9 cellular contexts compared by ENCODE assay signal in genomic region chr9:129145841-129146292, GRCh38. TPM values are rescaled to one million over a fixed set of nuclear protein-coding genes. Genes with fewer than 3 reads are reported as not detected.
DNase-seq lines count a peak whose midpoint lies in the region; ATAC-seq, FAIRE-seq and TF ChIP-seq lines count a peak whose summit lies in the region.
"Had no signal": no experiment of that assay in that cellular context is flagged by ENCODE, and none has a peak within 500 bp of the region (broad histone marks: within the 10 kb centered on the region; RNA-seq: fewer than 3 reads in every experiment).

No MANE protein-coding gene starts in this region.

- H3K27me3 ChIP-seq in GM23248 (replicated peaks; ENCODE audit: insufficient read depth) (no peaks in the 10 kb centered on the region), GM12878 (replicated peaks in 1 of 2; ENCODE audit: control insufficient read depth in 2 of 2, insufficient read depth in 2 of 2, low read length in 1 of 2) (no peaks in the 10 kb centered on the region), iPS-18a (ENCODE audit: control insufficient read depth, insufficient read depth, low read length) (no peaks in the 10 kb centered on the region), skeletal muscle tissue (ENCODE audit: control insufficient read depth in 3 of 3, insufficient read depth in 3 of 3, low read length in 3 of 3) (no peaks in the 10 kb centered on the region)

- in situ Hi-C loops in GM23248 (cut with MboI) = no loop called here
- in situ Hi-C loops in GM12878 (cut with MboI) = no loop called here

- RAD21 ChIA-PET in GM12878 (lab: Charles Lee; ENCODE audit: unreplicated experiment) = no interaction called here

- no peaks in the 10 kb centered on the region for H3K36me3 ChIP-seq in GM23248 (ENCODE audit: low read depth)
- H3K36me3 ChIP-seq in GM12878 (ENCODE audit: control insufficient read depth in 2 of 2, insufficient read depth in 2 of 2, low read length in 1 of 2) = peaks cover 2 to 13% of the 10 kb centered on the region in 2 experiments; a peak in 3 of 4 replicates
- peaks cover 17% of the 10 kb centered on the region for H3K36me3 ChIP-seq in iPS-18a (ENCODE audit: control insufficient read depth, low read depth, low read length)
- H3K36me3 ChIP-seq in skeletal muscle tissue (ENCODE audit: control insufficient read depth in 3 of 3, insufficient read depth in 3 of 3, low read length in 3 of 3) = peaks cover 26 to 36% (median 30%) of the 10 kb centered on the region in 3 donors

- no peaks in the 10 kb centered on the region for H3K9me2 ChIP-seq in GM23248 (ENCODE audit: insufficient read depth)

- SMC1A ChIA-PET in GM12878 (lab: Charles Lee; ENCODE audit: uncharacterized antibody, unreplicated experiment) = interaction anchor here (1.3 kb wide), 1 partner anchor 479 kb away, joined by 3 read pairs; no protein-coding TSS in a partner anchor

- H3K9ac ChIP-seq in GM23248 = peak overlapping the region; percentile 69
- H3K9ac ChIP-seq in GM12878 (ENCODE audit: control insufficient read depth, insufficient read depth, low read length) = no peak overlapping the region
- peak overlapping the region; percentile 34 for H3K9ac ChIP-seq in iPS-18a (ENCODE audit: low read length)
- H3K9ac ChIP-seq in skeletal muscle tissue (ENCODE audit: low read depth in 1 of 3, low read length in 3 of 3) = peak overlapping the region; percentile 48 to 75 (median 74)

- peaks cover 54% of the 10 kb centered on the region for H3K4me1 ChIP-seq in GM23248 (ENCODE audit: insufficient read depth)
- H3K4me1 ChIP-seq in GM12878 (ENCODE audit: control insufficient read depth, insufficient read depth, low read length) = peaks cover 40% of the 10 kb centered on the region
- peaks cover 44% of the 10 kb centered on the region for H3K4me1 ChIP-seq in iPS-18a (ENCODE audit: control insufficient read depth, low read depth, low read length)
- H3K4me1 ChIP-seq in skeletal muscle tissue (ENCODE audit: control insufficient read depth in 3 of 3, insufficient read depth in 3 of 3, low read length in 3 of 3) = peaks cover 63 to 72% (median 68%) of the 10 kb centered on the region in 3 donors

- H3K4me3 ChIP-seq in GM23248 (no peak overlapping the region; the same call in 1 of the 2 replicates), GM12878 (no peak overlapping the region), iPS-18a (ENCODE audit: low read length) (no peak overlapping the region), skeletal muscle tissue (ENCODE audit: low read length in 3 of 3) (peak overlapping the region in 2 of 3 donors; percentile 6 to 9)

- BruUV-seq in GM12878 (replicated peaks; lab: Mats Ljungman, UMichigan) = no TSS peak

- peaks cover 14% of the 10 kb centered on the region for H3F3A ChIP-seq in GM23248 (ENCODE audit: insufficient read depth)

- no peak for FAIRE-seq in GM12878 (lab: Jason Lieb, UNC)

- no peak for ATAC-seq in GM12878
- no peak for ATAC-seq in GM21447 (IDR thresholded peaks at IDR 0.05; ENCODE audit: unreplicated experiment)
- ATAC-seq: T-helper 17 cell had no signal

- H4K20me1 ChIP-seq in GM23248 (ENCODE audit: insufficient read depth) (no peaks in the 10 kb centered on the region), GM12878 (ENCODE audit: control insufficient read depth, insufficient read depth) (no peaks in the 10 kb centered on the region)

- CTCF ChIA-PET in GM12878 (lab: Yijun Ruan, JAX) = interaction anchor here (9.3 kb wide), 2 partner anchors 16 to 24 kb away, joined by 175 to 273 read pairs; no protein-coding TSS in a partner anchor
- CTCF ChIA-PET in HEK293T (lab: Yijun Ruan, JAX) = interaction anchor here (0.7 to 1.2 kb wide), 2 partner anchors 99 to 314 kb away, joined by 3 to 4 read pairs; no protein-coding TSS in a partner anchor

- TF ChIP-seq CTCF in GM12878 (IDR thresholded peaks at IDR 0.05 in 2 of 3, conservative IDR thresholded peaks at IDR 0.05 in 1 of 3; ENCODE audit: control insufficient read depth in 2 of 3, extremely low read depth in 1 of 3, insufficient read depth in 1 of 3, low read depth in 3 of 3, low read length in 3 of 3) = no peak

- H3K79me2 ChIP-seq in GM23248 (ENCODE audit: insufficient read depth) (peaks cover 30% of the 10 kb centered on the region), GM12878 (ENCODE audit: control insufficient read depth, insufficient read depth, low read length) (peaks cover 5% of the 10 kb centered on the region)

- POLR2A ChIA-PET in GM12878 (lab: Charles Lee) (interaction anchor here (0.6 kb wide), 2 partner anchors 451 to 1095 kb away, joined by 3 read pairs; no protein-coding TSS in a partner anchor), HEK293T (lab: Yijun Ruan, JAX) (interaction anchor here (1.0 kb wide), 1 partner anchor 32 kb away, joined by 3 read pairs; the partner anchor contains the start of gene IER5L)

- TF ChIP-seq EP300 in GM12878 (IDR thresholded peaks at IDR 0.05; ENCODE audit: borderline replicate concordance in 1 of 2, control insufficient read depth in 1 of 2, low read depth in 2 of 2, low read length in 2 of 2) = no peak

- H3K9me3 ChIP-seq in GM23248 (ENCODE audit: low read depth) (no peaks in the 10 kb centered on the region), GM12878 (replicated peaks; ENCODE audit: control insufficient read depth, insufficient read depth, low read length) (no peaks in the 10 kb centered on the region), iPS-18a (ENCODE audit: control insufficient read depth, low read depth, low read length) (no peaks in the 10 kb centered on the region), skeletal muscle tissue (ENCODE audit: control insufficient read depth in 3 of 3, low read length in 3 of 3) (no peaks in the 10 kb centered on the region)

- H3K4me2 ChIP-seq in GM23248 (ENCODE audit: unreplicated experiment) (peak overlapping the region; percentile 40), GM12878 (ENCODE audit: control insufficient read depth, insufficient read depth) (no peak overlapping the region)

- peak overlapping the region; percentile 84 for H3K27ac ChIP-seq in GM23248
- H3K27ac ChIP-seq in GM12878 (ENCODE audit: control insufficient read depth, insufficient read depth) = no peak overlapping the region
- no peak overlapping the region for H3K27ac ChIP-seq in iPS-18a (ENCODE audit: low read length)
- H3K27ac ChIP-seq in skeletal muscle tissue (ENCODE audit: low read depth, low read length) = peak overlapping the region; percentile 83

- peak; percentile 79 for DNase-seq in GM23248
- DNase-seq in GM12878 (ENCODE audit: low read depth, low spot score) = no peak
- DNase-seq in DMS153 treated with DMSO at 0.1 percent for 48 hours (lab: John Stamatoyannopoulos, UW; ENCODE audit: unreplicated experiment) = no peak
- no peak for DNase-seq in HEK293T (ENCODE audit: extremely low spot score)
- DNase-seq in SW 1271 (lab: John Stamatoyannopoulos, UW) = no peak
- DNase-seq: T-helper 17 cell had no signal

- 23 to 36% methylated on average over 3 to 7 of the region's 7 CpGs for WGBS in GM23248 (ENCODE audit: low coverage in 1 of 2, low lambda C conversion rate in 2 of 2, missing lambda C conversion rate in 2 of 2), 2 experiments
- WGBS in GM12878 (ENCODE audit: insufficient coverage, insufficient replicate concordance, low lambda C conversion rate, missing lambda C conversion rate) = 100% methylated on average over 5 of the region's 7 CpGs

- TF ChIP-seq RAD21 in GM12878 (IDR thresholded peaks at IDR 0.05; ENCODE audit: insufficient read depth, low read depth, low read length) = no peak

- TF ChIP-seq POLR2A in GM12878 (IDR thresholded peaks at IDR 0.05; ENCODE audit: low read depth, low read length) = no peak

- H2AFZ ChIP-seq in GM23248 (no peak overlapping the region), GM12878 (ENCODE audit: control insufficient read depth, low read depth, low read length) (no peak overlapping the region)

- intact Hi-C loops in GM12878 (cut with micrococcal nuclease; ENCODE audit: unreplicated experiment) = no loop called here

RNA-seq across cellular contexts. Expression of gene IER5L, which starts 32.2 kb away (rescaled TPM):
- 69.4 and 81.7 TPM in 2 replicates for total RNA-seq in GM23248 (2014; rRNA removed; shearing (Covaris generic))
- polyA plus RNA-seq in GM23248 (2016; fragmentation: Nextera tagmentation; extraction: Ambion mirVana) = 4.0 and 4.3 TPM in 2 replicates
- 1.3 and 1.4 TPM in 2 replicates for total RNA-seq in GM12878 (2013; cell fraction: nucleolus; rRNA removed)
- 1.4 and 1.7 TPM in 2 replicates for total RNA-seq in GM12878 (2014; rRNA removed)
- total RNA-seq in GM12878 (2014; rRNA removed; fragmentation: Illumina TruSeq; extraction: Trizol) = 0.09 and 0.14 TPM in 2 replicates
- total RNA-seq in GM12878 (2021) = 1.2 TPM in 2 replicates
- polyA plus RNA-seq in GM12878 (2011; ENCODE audit: low read depth) = not detected
- 0.35 and 0.52 TPM in 2 replicates for polyA plus RNA-seq in GM12878 (2011; rRNA removed)
- polyA plus RNA-seq in GM12878 (2011; cell fraction: cytosol; rRNA removed) = 0.49 and 0.57 TPM in 2 replicates
- polyA plus RNA-seq in GM12878 (2011; cell fraction: nucleus; rRNA removed) = 1.2 and 1.7 TPM in 2 replicates
- polyA plus RNA-seq in GM12878 (2012) = 0.22 and 0.31 TPM in 2 replicates
- 0.04 TPM in 1 of 2 replicates, not detected in the other for polyA plus RNA-seq in GM12878 (2014; fragmentation: Illumina TruSeq; extraction: Trizol)
- under 1 TPM; 0.08 to 0.13 TPM for polyA plus RNA-seq in GM12878 (2014; fragmentation: Nextera tagmentation; extraction: Ambion mirVana)
- polyA plus RNA-seq in GM12878 (2014; rRNA removed) = 0.67 and 1.2 TPM in 2 replicates
- under 1 TPM; 0.13 to 0.20 TPM for polyA plus RNA-seq in GM12878 (2016; fragmentation: Nextera tagmentation; extraction: Ambion mirVana)
- polyA minus RNA-seq in GM12878 (2011; rRNA and poly(A)+ RNA removed) = 0.15 and 0.36 TPM in 2 replicates
- polyA minus RNA-seq in GM12878 (2011; cell fraction: cytosol; rRNA and poly(A)+ RNA removed) = 0.83 and 0.94 TPM in 2 replicates
- polyA minus RNA-seq in GM12878 (2011; cell fraction: nucleus; rRNA and poly(A)+ RNA removed) = 2.7 and 4.0 TPM in 2 replicates
- total RNA-seq in skeletal muscle tissue = 16.7 TPM

RNA-seq across cellular contexts. Expression of gene PTPA, which starts 34.7 kb away (rescaled TPM):
- 96.9 and 113 TPM in 2 replicates for total RNA-seq in GM23248 (2014; rRNA removed; shearing (Covaris generic))
- polyA plus RNA-seq in GM23248 (2016; fragmentation: Nextera tagmentation; extraction: Ambion mirVana) (59.9 and 60.8 TPM in 2 replicates), GM12878 (2011; rRNA removed) (90.9 and 111 TPM in 2 replicates), GM12878 (2014; fragmentation: Illumina TruSeq; extraction: Trizol) (56.2 and 61.6 TPM in 2 replicates), GM12878 (2014; fragmentation: Nextera tagmentation; extraction: Ambion mirVana) (1 to 10 TPM; 1.6 to 3.2 TPM), GM12878 (2014; rRNA removed) (69.6 and 81.5 TPM in 2 replicates), GM12878 (2016; fragmentation: Nextera tagmentation; extraction: Ambion mirVana) (10 to 100 TPM; 48.3 to 54.0 TPM)
- 38.9 and 47.5 TPM in 2 replicates for total RNA-seq in GM12878 (2013; cell fraction: nucleolus; rRNA removed)
- total RNA-seq in GM12878 (2014; rRNA removed) (86.2 and 91.7 TPM in 2 replicates), GM12878 (2014; rRNA removed; fragmentation: Illumina TruSeq; extraction: Trizol) (42.9 and 45.6 TPM in 2 replicates), GM12878 (2021) (91.3 and 100 TPM in 2 replicates), skeletal muscle tissue (66.8 TPM)
- polyA plus RNA-seq in GM12878 (2011; ENCODE audit: low read depth) = 22.8 TPM
- polyA plus RNA-seq in GM12878 (2011; cell fraction: cytosol; rRNA removed) = 132 and 151 TPM in 2 replicates
- 121 and 122 TPM in 2 replicates for polyA plus RNA-seq in GM12878 (2011; cell fraction: nucleus; rRNA removed)
- polyA plus RNA-seq in GM12878 (2012) = 35.0 and 40.3 TPM in 2 replicates
- polyA minus RNA-seq in GM12878 (2011; rRNA and poly(A)+ RNA removed) = 86.4 and 110 TPM in 2 replicates
- polyA minus RNA-seq in GM12878 (2011; cell fraction: cytosol; rRNA and poly(A)+ RNA removed) = 42.0 and 43.0 TPM in 2 replicates
- polyA minus RNA-seq in GM12878 (2011; cell fraction: nucleus; rRNA and poly(A)+ RNA removed) = 38.0 and 50.2 TPM in 2 replicates

RNA-seq across cellular contexts. Expression of gene CRAT, which starts 35.3 kb away (rescaled TPM):
- total RNA-seq in GM23248 (2014; rRNA removed; shearing (Covaris generic)) = 51.5 and 55.4 TPM in 2 replicates
- polyA plus RNA-seq in GM23248 (2016; fragmentation: Nextera tagmentation; extraction: Ambion mirVana) (61.4 and 66.0 TPM in 2 replicates), GM12878 (2011; rRNA removed) (0.32 and 0.61 TPM in 2 replicates), GM12878 (2014; fragmentation: Illumina TruSeq; extraction: Trizol) (0.79 and 1.5 TPM in 2 replicates), GM12878 (2014; fragmentation: Nextera tagmentation; extraction: Ambion mirVana) (under 1 TPM; 0.10 to 0.47 TPM), GM12878 (2014; rRNA removed) (2.0 and 2.7 TPM in 2 replicates), GM12878 (2016; fragmentation: Nextera tagmentation; extraction: Ambion mirVana) (1 to 10 TPM; 3.2 to 3.4 TPM)
- 0.59 and 1.1 TPM in 2 replicates for total RNA-seq in GM12878 (2013; cell fraction: nucleolus; rRNA removed)
- total RNA-seq in GM12878 (2014; rRNA removed) (2.0 TPM in 2 replicates), GM12878 (2014; rRNA removed; fragmentation: Illumina TruSeq; extraction: Trizol) (0.60 and 0.89 TPM in 2 replicates), GM12878 (2021) (2.9 and 3.4 TPM in 2 replicates), skeletal muscle tissue (27.1 TPM)
- 0.85 TPM for polyA plus RNA-seq in GM12878 (2011; ENCODE audit: low read depth)
- 1.1 and 1.6 TPM in 2 replicates for polyA plus RNA-seq in GM12878 (2011; cell fraction: cytosol; rRNA removed)
- 2.0 TPM in 2 replicates for polyA plus RNA-seq in GM12878 (2011; cell fraction: nucleus; rRNA removed)
- 2.0 and 3.2 TPM in 2 replicates for polyA plus RNA-seq in GM12878 (2012)
- polyA minus RNA-seq in GM12878 (2011; rRNA and poly(A)+ RNA removed) = 1.0 and 1.5 TPM in 2 replicates
- 0.52 and 3.1 TPM in 2 replicates for polyA minus RNA-seq in GM12878 (2011; cell fraction: cytosol; rRNA and poly(A)+ RNA removed)
- polyA minus RNA-seq in GM12878 (2011; cell fraction: nucleus; rRNA and poly(A)+ RNA removed) = 0.48 and 1.1 TPM in 2 replicates

Comparison
In these comparisons a context has a peak if more than half of its experiments do, and no peak if none do; other contexts are left out.
1. H3K27ac ChIP-seq: peak in GM23248 (single experiment) and skeletal muscle tissue (single experiment); none in GM12878 (single experiment) and iPS-18a (single experiment).
2. H3K4me3 ChIP-seq: peak in skeletal muscle tissue (2 of 3); none in GM23248 (single experiment), GM12878 (single experiment) and iPS-18a (single experiment).